In the genomic region with DNA sequence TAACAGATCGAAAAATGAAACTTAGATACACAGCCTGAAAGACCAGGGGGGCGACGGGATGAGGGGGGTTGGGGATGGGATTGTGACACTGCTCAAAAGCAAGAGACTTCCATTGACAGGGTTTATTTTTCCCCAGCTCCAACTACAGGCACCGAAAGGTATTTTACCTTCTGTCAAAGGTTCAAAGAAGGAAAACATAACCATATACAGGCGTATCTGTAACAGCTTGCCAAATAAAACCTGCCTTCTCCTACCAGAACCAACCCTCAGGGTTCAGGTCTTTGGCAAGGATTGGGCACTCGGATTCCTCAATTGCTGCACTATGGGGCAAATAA, we compare ENCODE assay signal across 10 cellular contexts. TPM values are rescaled to one million over a fixed set of nuclear protein-coding genes. Genes with fewer than 3 reads are reported as not detected.
A peak's percentile ranks its signal among the peaks of the same experiment; 100 is the strongest.
DNase-seq lines count a peak whose midpoint lies in the region; ATAC-seq and TF ChIP-seq lines count a peak whose summit lies in the region.
"Had no signal": no experiment of that assay in that cellular context is flagged by ENCODE, and none has a peak within 500 bp of the region (broad histone marks: within the 10 kb centered on the region; RNA-seq: fewer than 3 reads in every experiment).

No MANE protein-coding gene starts in this region.

- no peak overlapping the region for H2BK12ac ChIP-seq in mesenchymal stem cell (ENCODE audit: low read length in 2 of 2)

- peak overlapping the region; percentile 69 for H2AFZ ChIP-seq in mesenchymal stem cell (ENCODE audit: low read depth, low read length)

- no peak for ATAC-seq in heart left ventricle
- no peak for ATAC-seq in left cardiac atrium
- no peak for ATAC-seq in GM19463 (IDR thresholded peaks at IDR 0.05; ENCODE audit: unreplicated experiment)
- no peak for ATAC-seq in GM18505 (IDR thresholded peaks at IDR 0.05; ENCODE audit: unreplicated experiment)

- peak overlapping the region; percentile 74 for H3K4me2 ChIP-seq in mesenchymal stem cell (ENCODE audit: low read length, poor library complexity, severe bottlenecking)

- no peak overlapping the region for H2BK15ac ChIP-seq in mesenchymal stem cell (ENCODE audit: low read depth, poor library complexity, severe bottlenecking)

- H3K23ac ChIP-seq in mesenchymal stem cell (ENCODE audit: low read length in 2 of 2): no peak overlapping the region

- H3K27me3 ChIP-seq in heart left ventricle (peaks cover 4 to 89% (median 58%) of the 10 kb centered on the region in 9 donors), mesenchymal stem cell (ENCODE audit: control insufficient read depth in 1 of 2, insufficient read depth in 1 of 2, low read length in 2 of 2) (peaks cover 0 to 67% of the 10 kb centered on the region in 2 experiments), transverse colon (peaks cover 93% of the 10 kb centered on the region)

- H3K9ac ChIP-seq in mesenchymal stem cell (ENCODE audit: low read length): no peak overlapping the region

- no peak overlapping the region for H2AK5ac ChIP-seq in mesenchymal stem cell (ENCODE audit: low read length, severe bottlenecking)

- no peak overlapping the region for H3K4ac ChIP-seq in mesenchymal stem cell (ENCODE audit: low read depth in 1 of 2, low read length in 2 of 2)

- no peaks in the 10 kb centered on the region for H3K79me1 ChIP-seq in mesenchymal stem cell (replicated peaks; ENCODE audit: low read length, poor library complexity, severe bottlenecking)

- H3K36me3 ChIP-seq in heart left ventricle (no peaks in the 10 kb centered on the region), mesenchymal stem cell (ENCODE audit: control insufficient read depth in 1 of 2, insufficient read depth in 2 of 2, low read depth in 1 of 2, low read length in 2 of 2) (peaks cover 0 to 11% of the 10 kb centered on the region in 2 experiments), transverse colon (no peaks in the 10 kb centered on the region)

- H4K8ac ChIP-seq in mesenchymal stem cell (ENCODE audit: low read length): no peak overlapping the region

- H3K18ac ChIP-seq in mesenchymal stem cell (ENCODE audit: low read depth in 1 of 2, low read length in 2 of 2): no peak overlapping the region

- H3K9me3 ChIP-seq in heart left ventricle (no peaks in the 10 kb centered on the region), mesenchymal stem cell (ENCODE audit: control insufficient read depth, low read length) (no peaks in the 10 kb centered on the region), transverse colon (no peaks in the 10 kb centered on the region)

- TF ChIP-seq POLR2A in heart left ventricle (IDR thresholded peaks at IDR 0.05) (no peak), transverse colon (IDR thresholded peaks at IDR 0.05) (no peak), GM18505 (IDR thresholded peaks at IDR 0.05; ENCODE audit: borderline replicate concordance, extremely low read depth, insufficient read depth, insufficient read length) (no peak)

- TF ChIP-seq CTCF in heart left ventricle (IDR thresholded peaks at IDR 0.05) (no peak), astrocyte of the cerebellum (IDR thresholded peaks at IDR 0.05; ENCODE audit: low read depth, low read length, missing control alignments) (no peak), transverse colon (IDR thresholded peaks at IDR 0.05) (no peak)

- intact Hi-C loops in heart left ventricle (cut with DNase I): loop anchor here in 1 of 10 donors (5.0 kb wide), 1 partner anchor 381 kb away; no protein-coding TSS in a partner anchor
- intact Hi-C loops in left cardiac atrium (cut with DNase I): no loop called here
- intact Hi-C loops in transverse colon (cut with DNase I; ENCODE audit: low total_unique reads): no loop called here

- H3K27ac ChIP-seq in heart left ventricle: peak overlapping the region in 8 of 12 donors; percentile 5 to 85 (median 72)
- peak overlapping the region; percentile 90 for H3K27ac ChIP-seq in mesenchymal stem cell (ENCODE audit: low read length, poor library complexity, severe bottlenecking)
- H3K27ac ChIP-seq in transverse colon: peak overlapping the region; percentile 61 to 68 (median 62)

- DNase-seq in heart left ventricle (no peak), left cardiac atrium (no peak), astrocyte of the cerebellum (ENCODE audit: low read depth) (no peak), mesenchymal stem cell (no peak), transverse colon (no peak), NCI-H187 treated with DMSO at 0.1 percent for 48 hours (lab: John Stamatoyannopoulos, UW) (no peak)
- DNase-seq: DND-41, MV-4-11 had no signal

- H4K91ac ChIP-seq in mesenchymal stem cell (ENCODE audit: low read length): no peak overlapping the region

- WGBS in heart left ventricle, 4 donors: 0 to 5% (median 3%) methylated on average over 6 of the region's 6 CpGs
- 0% methylated on average over 3 of the region's 6 CpGs for WGBS in mesenchymal stem cell
- WGBS in transverse colon (ENCODE audit: low coverage in 1 of 2), 2 donors: 0 to 7% methylated on average over 5 to 6 of the region's 6 CpGs

- peak overlapping the region; percentile 34 for H2BK120ac ChIP-seq in mesenchymal stem cell (ENCODE audit: low read depth, low read length)

- peaks cover 0 to 30% (median 11%) of the 10 kb centered on the region in 12 donors for H3K4me1 ChIP-seq in heart left ventricle
- no peaks in the 10 kb centered on the region for H3K4me1 ChIP-seq in mesenchymal stem cell (ENCODE audit: control insufficient read depth, insufficient read depth, low read depth, low read length)
- peaks cover 0 to 39% (median 31%) of the 10 kb centered on the region in 4 donors for H3K4me1 ChIP-seq in transverse colon

- TF ChIP-seq EP300 in transverse colon (IDR thresholded peaks at IDR 0.05; ENCODE audit: low read depth): no peak

- H3K4me3 ChIP-seq in heart left ventricle: peak overlapping the region; percentile 31 to 73 (median 60)
- peak overlapping the region; percentile 60 for H3K4me3 ChIP-seq in astrocyte of the cerebellum (ENCODE audit: low read depth, low read length)
- peak overlapping the region; percentile 85 to 98 for H3K4me3 ChIP-seq in mesenchymal stem cell (ENCODE audit: insufficient read depth in 1 of 2, low read depth in 1 of 2, low read length in 2 of 2)
- peak overlapping the region; percentile 29 to 58 (median 46) for H3K4me3 ChIP-seq in transverse colon

- in situ Hi-C loops in astrocyte of the cerebellum (cut with HindIII; ENCODE audit: low sequenced_read_pairs) (no loop called here), transverse colon (cut with MboI; ENCODE audit: low pct_ligation_motif_present in 1 of 4, low pct_unique_long_range_greater_than_20kb in 1 of 4, low sequenced_read_pairs in 3 of 4) (no loop called here)

- H2BK5ac ChIP-seq in mesenchymal stem cell (ENCODE audit: low read depth, low read length, poor library complexity, severe bottlenecking): no peak overlapping the region

- no peak overlapping the region for H3K14ac ChIP-seq in mesenchymal stem cell (ENCODE audit: low read length in 2 of 2)

RNA-seq across cellular contexts. Expression of a gene that starts 1.3 kb away (rescaled TPM):
- total RNA-seq in heart left ventricle (10 to 100 TPM in 1 of 9 donors, 1 to 10 TPM in 8; 2.1 to 12.1 (median 3.1) TPM), left cardiac atrium (1 to 10 TPM; 6.7 to 9.8 TPM), transverse colon (10 to 100 TPM in 3 of 4 donors, 1 to 10 TPM in 1; 3.6 to 31.0 (median 16.9) TPM)
- 1 to 10 TPM; 1.3 to 1.5 TPM for polyA plus RNA-seq in heart left ventricle
- polyA plus RNA-seq in mesenchymal stem cell (2013, experiment 1 of 2): 2.3 TPM
- polyA plus RNA-seq in mesenchymal stem cell (2013, experiment 2 of 2): 2.2 TPM
